In genomic region chr2:19818039-19818438, GRCh38 we compare ENCODE assay signal across 24 cellular contexts.
A peak's percentile ranks its signal among the peaks of the same experiment; 100 is the strongest.
DNase-seq lines count a peak whose midpoint lies in the region; ATAC-seq and TF ChIP-seq lines count a peak whose summit lies in the region.
"Had no signal": no experiment of that assay in that cellular context is flagged by ENCODE, and none has a peak within 500 bp of the region (broad histone marks: within the 10 kb centered on the region; RNA-seq: fewer than 3 reads in every experiment).

No MANE protein-coding gene starts in this region.

- DNase-seq in coronary artery (ENCODE audit: low spot score) (no peak), cardiac muscle cell (ENCODE audit: low read depth in 1 of 2, low spot score in 1 of 2) (peak in 1 of 2 donors; percentile 11), mesenchymal stem cell (no peak), NCI-H146 treated with DMSO at 0.1 percent for 48 hours (lab: John Stamatoyannopoulos, UW; ENCODE audit: unreplicated experiment) (no peak)
- DNase-seq in activated effector memory CD4-positive, alpha-beta T cell treated with Interleukin-2 at 50 U/mL for 16 hours = no peak
- DNase-seq: C1 segment of cervical spinal cord; CD4-positive, alpha-beta memory T cell; COR-L47; DMS53; HFFc6; KG1; MG63; NCI-H1694 treated with DMSO at 0.1 percent for 48 hours; NCI-H2081; NCI-H2227 treated with DMSO at 0.1 percent for 48 hours; NCI-H526 treated with DMSO at 0.1 percent for 48 hours; SIG-M5 had no signal

- H3K9me3 ChIP-seq in cardiac muscle cell (ENCODE audit: low read depth) (no peaks in the 10 kb centered on the region), mesenchymal stem cell (ENCODE audit: control insufficient read depth, low read length) (no peaks in the 10 kb centered on the region)
- H3K9me3 ChIP-seq: HAP-1, MG63 had no signal

- H2BK120ac ChIP-seq in mesenchymal stem cell (ENCODE audit: low read depth, low read length) = no peak overlapping the region

- no peak overlapping the region for H3K4me2 ChIP-seq in mesenchymal stem cell (ENCODE audit: low read length, poor library complexity, severe bottlenecking)
- H3K4me2 ChIP-seq: GM23338 had no signal

- H3K4ac ChIP-seq in mesenchymal stem cell (ENCODE audit: low read depth in 1 of 2, low read length in 2 of 2) = no peak overlapping the region

- H2AK5ac ChIP-seq in mesenchymal stem cell (ENCODE audit: low read length, severe bottlenecking) = peak overlapping the region; percentile 23

- no peak overlapping the region for H4K8ac ChIP-seq in mesenchymal stem cell (ENCODE audit: low read length)

- peaks cover 19% of the 10 kb centered on the region for H3K4me1 ChIP-seq in cardiac muscle cell (ENCODE audit: low read depth)
- peaks cover 4% of the 10 kb centered on the region for H3K4me1 ChIP-seq in mesenchymal stem cell (ENCODE audit: control insufficient read depth, insufficient read depth, low read depth, low read length)
- H3K4me1 ChIP-seq: HAP-1 had no signal

- ATAC-seq in HG02623 (IDR thresholded peaks at IDR 0.05; ENCODE audit: unreplicated experiment) = no peak
- no peak for ATAC-seq in activated CD4-positive, CD25-positive, alpha-beta regulatory T cell treated with anti-CD3 and anti-CD28 coated beads, Interleukin-2, amount 50 U/mL, for 24 hours
- ATAC-seq: GM23338, Panc1 had no signal

- no peak overlapping the region for H3K23ac ChIP-seq in mesenchymal stem cell (ENCODE audit: low read length in 2 of 2)

- WGBS in mesenchymal stem cell = 98% methylated on average over 3 of the region's 3 CpGs

- no peak for TF ChIP-seq CTCF in coronary artery (IDR thresholded peaks at IDR 0.05)
- no peak for TF ChIP-seq CTCF in cardiac muscle cell (IDR thresholded peaks at IDR 0.05; ENCODE audit: low read depth, low read length)

- H2BK5ac ChIP-seq in mesenchymal stem cell (ENCODE audit: low read depth, low read length, poor library complexity, severe bottlenecking) = no peak overlapping the region

- H2AFZ ChIP-seq in mesenchymal stem cell (ENCODE audit: low read depth, low read length) = no peak overlapping the region
- H2AFZ ChIP-seq: GM23338 had no signal

- H2BK12ac ChIP-seq in mesenchymal stem cell (ENCODE audit: low read length in 2 of 2) = peak overlapping the region in 1 of 2 experiments; percentile 48

- no peak overlapping the region for H3K14ac ChIP-seq in mesenchymal stem cell (ENCODE audit: low read length in 2 of 2)

- no peak overlapping the region for H3K18ac ChIP-seq in mesenchymal stem cell (ENCODE audit: low read depth in 1 of 2, low read length in 2 of 2)

- no peak overlapping the region for H4K91ac ChIP-seq in mesenchymal stem cell (ENCODE audit: low read length)

- no peaks in the 10 kb centered on the region for H3K27me3 ChIP-seq in cardiac muscle cell
- H3K27me3 ChIP-seq in mesenchymal stem cell (ENCODE audit: control insufficient read depth in 1 of 2, insufficient read depth in 1 of 2, low read length in 2 of 2) = no peaks in the 10 kb centered on the region
- H3K27me3 ChIP-seq: MG63 had no signal

- H3K9ac ChIP-seq in mesenchymal stem cell (ENCODE audit: low read length) = no peak overlapping the region

- H3K4me3 ChIP-seq in coronary artery (no peak overlapping the region), cardiac muscle cell (no peak overlapping the region), mesenchymal stem cell (ENCODE audit: insufficient read depth in 1 of 2, low read depth in 1 of 2, low read length in 2 of 2) (no peak overlapping the region)
- H3K4me3 ChIP-seq: GM23338, HAP-1, MG63, SK-N-MC had no signal

- no peaks in the 10 kb centered on the region for H3K79me1 ChIP-seq in mesenchymal stem cell (replicated peaks; ENCODE audit: low read length, poor library complexity, severe bottlenecking)

- H3K27ac ChIP-seq in coronary artery = peak overlapping the region; percentile 12 to 30
- peak overlapping the region; percentile 78 for H3K27ac ChIP-seq in cardiac muscle cell
- no peak overlapping the region for H3K27ac ChIP-seq in mesenchymal stem cell (ENCODE audit: low read length, poor library complexity, severe bottlenecking)
- H3K27ac ChIP-seq: RWPE1, SK-N-MC had no signal

- no peaks in the 10 kb centered on the region for H3K36me3 ChIP-seq in cardiac muscle cell
- no peaks in the 10 kb centered on the region for H3K36me3 ChIP-seq in mesenchymal stem cell (ENCODE audit: control insufficient read depth in 1 of 2, insufficient read depth in 2 of 2, low read depth in 1 of 2, low read length in 2 of 2)
- H3K36me3 ChIP-seq: HAP-1, MG63 had no signal

- no peak overlapping the region for H2BK15ac ChIP-seq in mesenchymal stem cell (ENCODE audit: low read depth, poor library complexity, severe bottlenecking)
